In genomic region chrX:11533211-11533651, GRCh38 we compare ENCODE assay signal across 8 cellular contexts.
DNase-seq lines count a peak whose midpoint lies in the region; ATAC-seq and TF ChIP-seq lines count a peak whose summit lies in the region.

No MANE protein-coding gene starts in this region.

- no peaks in the 10 kb centered on the region for H3K9me3 ChIP-seq in adrenal gland (replicated peaks in 1 of 3)
- no peaks in the 10 kb centered on the region for H3K9me3 ChIP-seq in left ventricle myocardium inferior (replicated peaks)
- H3K9me3 ChIP-seq in MG63 = no peaks in the 10 kb centered on the region

- TF ChIP-seq CTCF in adrenal gland (IDR thresholded peaks at IDR 0.05) = peak; percentile 88 to 97 (median 96)
- peak; percentile 80 for TF ChIP-seq CTCF in left ventricle myocardium inferior (IDR thresholded peaks at IDR 0.05; ENCODE audit: borderline replicate concordance)

- H3K36me3 ChIP-seq in adrenal gland (replicated peaks in 1 of 2) (no peaks in the 10 kb centered on the region), left ventricle myocardium inferior (no peaks in the 10 kb centered on the region), MG63 (no peaks in the 10 kb centered on the region)

- H3K4me3 ChIP-seq in adrenal gland (no peak overlapping the region), left ventricle myocardium inferior (no peak overlapping the region), skeletal muscle cell (ENCODE audit: low read depth, low read length) (no peak overlapping the region), MG63 (no peak overlapping the region)

- WGBS in adrenal gland, 4 donors = 0 to 1% (median 0%) methylated on average over 2 of the region's 2 CpGs

- H3K4me1 ChIP-seq in adrenal gland (replicated peaks in 1 of 2) (no peaks in the 10 kb centered on the region), left ventricle myocardium inferior (no peaks in the 10 kb centered on the region)

- H3K27ac ChIP-seq in adrenal gland (no peak overlapping the region), left ventricle myocardium inferior (replicated peaks) (peak overlapping the region; percentile 38)

- H3K27me3 ChIP-seq in adrenal gland (no peaks in the 10 kb centered on the region), left ventricle myocardium inferior (ENCODE audit: low read depth) (no peaks in the 10 kb centered on the region), MG63 (no peaks in the 10 kb centered on the region)

- TF ChIP-seq POLR2A in adrenal gland (IDR thresholded peaks at IDR 0.05) = no peak

- intact Hi-C loops in adrenal gland (cut with DNase I) (loop anchor here (5.0 to 10.0 kb wide), 2 partner anchors 239 to 242 kb away; no protein-coding TSS in a partner anchor), left ventricle myocardium inferior (cut with micrococcal nuclease) (loop anchor here (5.0 to 10.0 kb wide), 2 partner anchors 189 to 242 kb away; no protein-coding TSS in a partner anchor)

- peak; percentile 98 for ATAC-seq in GM19455 (IDR thresholded peaks at IDR 0.05; ENCODE audit: unreplicated experiment)
- peak; percentile 80 for ATAC-seq in HG03442 (IDR thresholded peaks at IDR 0.05; ENCODE audit: unreplicated experiment)

- DNase-seq in DMS153 treated with DMSO at 0.1 percent for 48 hours (lab: John Stamatoyannopoulos, UW; ENCODE audit: unreplicated experiment) = peak; percentile 38
- peak; percentile 77 for DNase-seq in NCI-H345 treated with DMSO at 0.1 percent for 48 hours (lab: John Stamatoyannopoulos, UW; ENCODE audit: unreplicated experiment)
- DNase-seq in adrenal gland = no peak
- DNase-seq in left ventricle myocardium inferior = no peak
- DNase-seq in skeletal muscle cell (ENCODE audit: low read depth) = peak; percentile 39
- no peak for DNase-seq in MG63

Comparison
In these comparisons a context has a peak if more than half of its experiments do, and no peak if none do; other contexts are left out.
1. DNase-seq: peak in DMS153 treated with DMSO at 0.1 percent for 48 hours (single experiment), NCI-H345 treated with DMSO at 0.1 percent for 48 hours (single experiment) and skeletal muscle cell (single experiment); none in adrenal gland (0 of 7), left ventricle myocardium inferior (single experiment) and MG63 (single experiment).